ENCODE assay signal across 7 cellular contexts in the genomic region with DNA sequence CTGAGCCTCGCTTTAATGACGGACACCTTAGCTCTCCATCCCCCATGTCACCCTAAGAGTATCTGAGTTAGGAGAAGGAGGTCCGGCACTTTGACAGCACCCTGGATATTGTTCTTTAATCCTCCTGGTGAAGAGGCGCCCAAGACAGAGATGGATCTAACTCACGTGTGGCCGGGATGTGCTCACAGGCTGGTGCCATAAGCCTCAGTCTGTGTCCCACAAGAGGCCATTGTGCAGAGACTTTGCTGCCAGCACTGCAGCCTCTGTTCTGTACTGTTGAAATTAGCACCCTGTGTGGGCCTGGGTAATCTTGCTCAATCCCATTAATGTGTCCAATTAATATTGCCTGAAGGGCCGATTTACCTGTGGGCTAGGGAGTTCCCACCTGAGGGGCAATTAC. TPM values are rescaled to one million over a fixed set of nuclear protein-coding genes. Genes with fewer than 3 reads are reported as not detected.
"Had no signal": no experiment of that assay in that cellular context is flagged by ENCODE, and none has a peak within 500 bp of the region (broad histone marks: within the 10 kb centered on the region; RNA-seq: fewer than 3 reads in every experiment).

No MANE protein-coding gene starts in this region.

- H3K27ac ChIP-seq: HL-60 had no signal

- H3K4me3 ChIP-seq: K562 had no signal

- DNase-seq: IMR-90, KBM-7 had no signal

RNA-seq across cellular contexts. Expression of a gene that starts 37.7 kb away (rescaled TPM):
- total RNA-seq: HepG2, HT-29, K562 had no signal
- polyA plus RNA-seq: HepG2, IgD-negative memory B cell had no signal
